In genomic region chr19:14198384-14199376, GRCh38 we compare ENCODE assay signal across 18 cellular contexts. TPM values are rescaled to one million over a fixed set of nuclear protein-coding genes. Genes with fewer than 3 reads are reported as not detected.
DNase-seq lines count a peak whose midpoint lies in the region; ATAC-seq and TF ChIP-seq lines count a peak whose summit lies in the region.
"Had no signal": no experiment of that assay in that cellular context is flagged by ENCODE, and none has a peak within 500 bp of the region (broad histone marks: within the 10 kb centered on the region; RNA-seq: fewer than 3 reads in every experiment).

No MANE protein-coding gene starts in this region.

- no peaks in the 10 kb centered on the region for H3K79me2 ChIP-seq in OCI-LY7 (ENCODE audit: insufficient read depth, low read depth, low read length)

- ATAC-seq in HG03571 (IDR thresholded peaks at IDR 0.05; ENCODE audit: unreplicated experiment): no peak
- ATAC-seq: stimulated activated effector memory CD8-positive, alpha-beta T cell treated with anti-CD3 and anti-CD28 coated beads, Interleukin-12 subunit alpha, Interleukin-12 subunit beta, amount 100 ng/mL, for 72 hours had no signal

- no peaks in the 10 kb centered on the region; the same call in 1 of the 2 replicates for H4K20me1 ChIP-seq in OCI-LY7 (ENCODE audit: insufficient read depth, low read length)

- H3K36me3 ChIP-seq in H7 (replicated peaks; ENCODE audit: control insufficient read depth, insufficient read depth, low read length) (no peaks in the 10 kb centered on the region; the same call in 1 of the 2 replicates), OCI-LY7 (ENCODE audit: insufficient read depth, low read length) (no peaks in the 10 kb centered on the region)
- H3K36me3 ChIP-seq: BLaER1 had no signal

- no peak overlapping the region for H3K27ac ChIP-seq in OCI-LY7 (ENCODE audit: low read depth, low read length, poor library complexity, severe bottlenecking)
- H3K27ac ChIP-seq: BLaER1, SK-N-MC had no signal

- H3K27me3 ChIP-seq in H7 (ENCODE audit: control insufficient read depth, insufficient read depth, low read length): no peaks in the 10 kb centered on the region

- POLR2A ChIA-PET in OCI-LY7 (lab: Charles Lee): no interaction called here

- H3K4me3 ChIP-seq in AG10803 (ENCODE audit: low read length) (no peak overlapping the region), H7 (ENCODE audit: insufficient read depth, low read depth, low read length) (no peak overlapping the region), OCI-LY7 (ENCODE audit: low read depth, low read length, poor library complexity, severe bottlenecking) (no peak overlapping the region)
- H3K4me3 ChIP-seq: BLaER1, SK-N-MC had no signal

- CTCF ChIA-PET in OCI-LY7 (lab: Charles Lee; ENCODE audit: unreplicated experiment): interaction anchor here (0.6 kb wide), 1 partner anchor 70 kb away, joined by 3 read pairs; no protein-coding TSS in a partner anchor

- H3K4me1 ChIP-seq in OCI-LY7 (ENCODE audit: insufficient read depth, low read length, poor library complexity, severe bottlenecking): peaks cover 14% of the 10 kb centered on the region

- no peak overlapping the region for H3K4me2 ChIP-seq in OCI-LY7 (ENCODE audit: low read length)
- H3K4me2 ChIP-seq: BLaER1 had no signal

- H3K9me2 ChIP-seq in OCI-LY7 (ENCODE audit: insufficient read depth, low read length): no peaks in the 10 kb centered on the region

- no peak overlapping the region for H2AFZ ChIP-seq in OCI-LY7 (ENCODE audit: low read length)

- BruUV-seq in OCI-LY7 (replicated peaks; lab: Mats Ljungman, UMichigan): no TSS peak

- H3K9me3 ChIP-seq in OCI-LY7 (ENCODE audit: low read length): no peaks in the 10 kb centered on the region
- H3K9me3 ChIP-seq: BLaER1 had no signal

- TF ChIP-seq CTCF in AG10803 (conservative IDR thresholded peaks at IDR 0.05; ENCODE audit: low read length) (peak; percentile 26; the same call in 1 of the 2 replicates), OCI-LY7 (conservative IDR thresholded peaks at IDR 0.05; ENCODE audit: low read length) (peak; percentile 60)

- intact Hi-C loops in OCI-LY7 (cut with micrococcal nuclease; ENCODE audit: unreplicated experiment): no loop called here

- peak; percentile 44 for DNase-seq in AG10803 (ENCODE audit: low read depth)
- DNase-seq in H7: peak; percentile 65
- DNase-seq in OCI-LY7 (ENCODE audit: low spot score): peak; percentile 40
- DNase-seq in fibroblast of peridontal ligament (ENCODE audit: extremely low read depth): peak; percentile 12
- DNase-seq in NCI-H1048 (lab: John Stamatoyannopoulos, UW): no peak
- DNase-seq in HT-29 (ENCODE audit: low spot score): no peak
- DNase-seq in NCI-H1417 (lab: John Stamatoyannopoulos, UW): no peak
- DNase-seq: activated CD4-positive, alpha-beta T cell treated with anti-CD3 and anti-CD28 coated beads, Interleukin-2, amount 50 U/mL, for 4 hours; activated effector memory CD4-positive, alpha-beta T cell treated with anti-CD3 and anti-CD28 coated beads, Interleukin-2, amount 50 U/mL, for 16 hours; central memory CD4-positive, alpha-beta T cell; midbrain; NCI-H1105; NCI-H774; stimulated activated CD4-positive, alpha-beta T cell treated with anti-CD3 and anti-CD28 coated beads, Interleukin-1b, Interleukin-23, amount 100 ng/mL, for 48 hours had no signal

RNA-seq across cellular contexts. Expression of gene ADGRL1, which starts 7.3 kb away (rescaled TPM):
- 60.7 and 74.4 TPM in 2 replicates for total RNA-seq in H7 (2014; rRNA removed; shearing (Covaris generic))
- 2.6 and 5.0 TPM in 2 replicates for total RNA-seq in OCI-LY7 (2014; rRNA removed; shearing (Covaris generic))
- total RNA-seq in OCI-LY7 (2022): 8.1 and 8.2 TPM in 2 replicates
- total RNA-seq in HT-29 (2014; rRNA removed; shearing (Covaris generic)): 1.2 and 2.0 TPM in 2 replicates

Comparison
In these comparisons a context has a peak if more than half of its experiments do, and no peak if none do; other contexts are left out.
1. DNase-seq: peak in AG10803 (single experiment), H7 (single experiment), OCI-LY7 (single experiment) and fibroblast of peridontal ligament (single experiment); none in NCI-H1048 (single experiment), HT-29 (single experiment) and NCI-H1417 (0 of 3).